ENCODE assay signal across 11 cellular contexts in genomic region chr5:150376799-150377771, GRCh38. TPM values are rescaled to one million over a fixed set of nuclear protein-coding genes. Genes with fewer than 3 reads are reported as not detected.
DNase-seq lines count a peak whose midpoint lies in the region; ATAC-seq and TF ChIP-seq lines count a peak whose summit lies in the region.
"Had no signal": no experiment of that assay in that cellular context is flagged by ENCODE, and none has a peak within 500 bp of the region (broad histone marks: within the 10 kb centered on the region; RNA-seq: fewer than 3 reads in every experiment).

No MANE protein-coding gene starts in this region.

- peaks cover 64% of the 10 kb centered on the region for H3K36me3 Mint-ChIP-seq in nephron progenitor cell (ENCODE audit: low read depth)

- H3K4me1 ChIP-seq in left ventricle myocardium inferior, result no peaks in the 10 kb centered on the region

- H3K4me1 Mint-ChIP-seq in nephron progenitor cell, result peaks cover 12% of the 10 kb centered on the region

- CTCF ChIA-PET in BJ (lab: Yijun Ruan, JAX), result interaction anchor here (0.6 to 1.6 kb wide), 9 partner anchors 10 to 419 kb away, joined by 3 to 7 read pairs (median 3); no protein-coding TSS in a partner anchor

- DNase-seq in BJ (ENCODE audit: low read depth) (peak; percentile 50), LHCN-M2 (ENCODE audit: low read depth) (peak; percentile 57), dedifferentiated amniotic fluid mesenchymal stem cell (ENCODE audit: extremely low spot score) (peak; percentile 23), nephron progenitor cell (no peak), DMS 273 (lab: John Stamatoyannopoulos, UW; ENCODE audit: unreplicated experiment) (no peak), left ventricle myocardium inferior (no peak)
- DNase-seq: NCI-H1048 had no signal

- peaks cover 55% of the 10 kb centered on the region for H3K36me3 ChIP-seq in BJ (ENCODE audit: control insufficient read depth, insufficient read depth, low read length)
- peaks cover 100% of the 10 kb centered on the region for H3K36me3 ChIP-seq in left ventricle myocardium inferior

- H3K27ac Mint-ChIP-seq in nephron progenitor cell, result peak overlapping the region; percentile 91
- H3K27ac Mint-ChIP-seq: activated T-helper 1 cell treated with anti-CD3 and anti-CD28 coated beads, Interleukin-12 subunit alpha, Interleukin-12 subunit beta, Interleukin-2, Interleukin-4 antibody, amounts not matched to agents 30 ng/mL and 10 ng/mL and 1 ng/mL, durations not matched to agents 14 hours and 24 hours and 36 hours; GM23338 had no signal

- H3K27me3 Mint-ChIP-seq in nephron progenitor cell (ENCODE audit: low read depth, poor library complexity), result no peaks in the 10 kb centered on the region

- no peak overlapping the region for H3K27ac ChIP-seq in left ventricle myocardium inferior (replicated peaks)

- no peak overlapping the region for H3K4me3 ChIP-seq in BJ (ENCODE audit: low read depth, low read length)
- no peak overlapping the region for H3K4me3 ChIP-seq in left ventricle myocardium inferior
- H3K4me3 ChIP-seq: GM23338 had no signal

- H3K9me3 Mint-ChIP-seq in nephron progenitor cell, result no peaks in the 10 kb centered on the region
- H3K9me3 Mint-ChIP-seq: activated T-helper 1 cell treated with anti-CD3 and anti-CD28 coated beads, Interleukin-12 subunit alpha, Interleukin-12 subunit beta, Interleukin-2, Interleukin-4 antibody, amounts not matched to agents 30 ng/mL and 10 ng/mL and 1 ng/mL, durations not matched to agents 14 hours and 24 hours and 36 hours; GM23338 had no signal

- ATAC-seq in HG02798 (IDR thresholded peaks at IDR 0.05; ENCODE audit: poor library complexity, unreplicated experiment) (no peak), GM19467 (IDR thresholded peaks at IDR 0.05; ENCODE audit: unreplicated experiment) (no peak)

- H3K27me3 ChIP-seq in BJ (ENCODE audit: control insufficient read depth, insufficient read depth, low read length), result no peaks in the 10 kb centered on the region
- no peaks in the 10 kb centered on the region for H3K27me3 ChIP-seq in left ventricle myocardium inferior (ENCODE audit: low read depth)

- H3K4me3 Mint-ChIP-seq in nephron progenitor cell, result no peak overlapping the region
- H3K4me3 Mint-ChIP-seq: activated T-helper 1 cell treated with anti-CD3 and anti-CD28 coated beads, Interleukin-12 subunit alpha, Interleukin-12 subunit beta, Interleukin-2, Interleukin-4 antibody, amounts not matched to agents 30 ng/mL and 10 ng/mL and 1 ng/mL, durations not matched to agents 14 hours and 24 hours and 36 hours; GM23338 had no signal

- POLR2A ChIA-PET in BJ (lab: Charles Lee), result interaction anchor here (0.6 to 0.7 kb wide), 2 partner anchors 114 to 1394 kb away, joined by 3 to 5 read pairs; no protein-coding TSS in a partner anchor

- no peaks in the 10 kb centered on the region for H3K9me3 ChIP-seq in left ventricle myocardium inferior (replicated peaks)

- intact Hi-C loops in left ventricle myocardium inferior (cut with micrococcal nuclease), result no loop called here

- TF ChIP-seq CTCF in BJ (IDR thresholded peaks at IDR 0.05; ENCODE audit: insufficient read depth, low read depth, low read length) (no peak), nephron progenitor cell (IDR thresholded peaks at IDR 0.05) (no peak), left ventricle myocardium inferior (IDR thresholded peaks at IDR 0.05; ENCODE audit: borderline replicate concordance) (no peak)

RNA-seq across cellular contexts. Expression of gene TCOF1, which starts 19.6 kb away (rescaled TPM):
- 5.7 and 9.7 TPM in 2 replicates for polyA plus RNA-seq in BJ (2011; rRNA removed)
- 11.3 and 11.7 TPM in 2 replicates for polyA minus RNA-seq in BJ (2011; rRNA and poly(A)+ RNA removed)
- total RNA-seq in LHCN-M2 (2014; rRNA removed) (40.1 and 42.3 TPM in 2 replicates), left ventricle myocardium inferior (19.3 TPM)
- polyA plus RNA-seq in LHCN-M2 (2012), result 21.8 TPM

RNA-seq across cellular contexts. Expression of gene CD74, which starts 35.6 kb away (rescaled TPM):
- 0.28 and 0.31 TPM in 2 replicates for polyA plus RNA-seq in BJ (2011; rRNA removed)
- polyA minus RNA-seq in BJ (2011; rRNA and poly(A)+ RNA removed), result not detected in 2 replicates
- total RNA-seq in LHCN-M2 (2014; rRNA removed) (1.1 and 2.6 TPM in 2 replicates), left ventricle myocardium inferior (251 TPM)
- polyA plus RNA-seq in LHCN-M2 (2012), result 0.22 TPM

Comparison
In these comparisons a context has a peak if more than half of its experiments do, and no peak if none do; other contexts are left out.
1. DNase-seq: peak in BJ (single experiment), LHCN-M2 (single experiment) and dedifferentiated amniotic fluid mesenchymal stem cell (single experiment); none in nephron progenitor cell (single experiment), DMS 273 (single experiment) and left ventricle myocardium inferior (single experiment).
2. RNA of gene CD74, which starts 35.6 kb away (total RNA-seq): 251 TPM in left ventricle myocardium inferior (single experiment); 1.1 to 2.6 TPM in LHCN-M2; every median in the first group is over 10 times any median in the second.